In genomic region chr10:116996994-116997393, GRCh38 we compare ENCODE assay signal across 33 cellular contexts. TPM values are rescaled to one million over a fixed set of nuclear protein-coding genes. Genes with fewer than 3 reads are reported as not detected.
"Had no signal": no experiment of that assay in that cellular context is flagged by ENCODE, and none has a peak within 500 bp of the region (broad histone marks: within the 10 kb centered on the region; RNA-seq: fewer than 3 reads in every experiment).

No MANE protein-coding gene starts in this region.

- H3K4me3 ChIP-seq: Peyer's patch, SJSA1 had no signal

- H3K4me1 ChIP-seq: SJSA1 had no signal

- DNase-seq: activated CD4-positive, alpha-beta memory T cell treated with anti-CD3 and anti-CD28 coated beads, Interleukin-2, amount 10 ng/mL, durations not matched to agents 7 days and 5 days; activated CD4-positive, alpha-beta T cell treated with anti-CD3 and anti-CD28 coated beads for 1 hour; activated CD4-positive, alpha-beta T cell treated with anti-CD3 and anti-CD28 coated beads for 48 hours; activated CD4-positive, CD25-positive, alpha-beta regulatory T cell; activated CD8-positive, alpha-beta memory T cell treated with anti-CD3 and anti-CD28 coated beads for 24 hours; activated CD8-positive, alpha-beta memory T cell treated with anti-CD3 and anti-CD28 coated beads, Interleukin-2, amount 10 ng/mL, durations not matched to agents 7 days and 5 days; activated CD8-positive, alpha-beta memory T cell treated with anti-CD3 and anti-CD28 coated beads, Interleukin-2, amount 50 U/mL, for 48 hours; activated effector memory CD4-positive, alpha-beta T cell treated with Interleukin-2 at 50 U/mL for 16 hours; activated naive CD4-positive, alpha-beta T cell treated with anti-CD3 and anti-CD28 coated beads, Interleukin-2, amount 10 ng/mL, durations not matched to agents 7 days and 5 days; activated naive CD8-positive, alpha-beta T cell treated with anti-CD3 and anti-CD28 coated beads, Interleukin-2, amount 50 U/mL, for 24 hours; activated T-cell treated with anti-CD3 and anti-CD28 coated beads, Interleukin-2, amount 50 U/mL, for 48 hours; aorta; brain microvascular endothelial cell; Karpas-422; KBM-7; NCI-H1048; NCI-H1105 treated with DMSO at 0.1 percent for 48 hours; NCI-H1436; NCI-H1694; NCI-H1930; NCI-H2081 treated with DMSO at 0.1 percent for 48 hours; NCI-H226; NCI-H446 treated with DMSO at 0.1 percent for 48 hours; NCI-H524; Peyer's patch; RPMI8226; SHP77 treated with DMSO at 0.1 percent for 48 hours; SK-N-SH; T-helper 2 cell; T-helper 9 cell had no signal

- H3K36me3 ChIP-seq: brain microvascular endothelial cell, Peyer's patch had no signal

- H3K9me3 ChIP-seq: Peyer's patch, SJSA1, SK-N-SH had no signal

- H3K27me3 ChIP-seq: brain microvascular endothelial cell, Peyer's patch, SJSA1 had no signal

- ATAC-seq: activated CD8-positive, alpha-beta memory T cell treated with anti-CD3 and anti-CD28 coated beads, Interleukin-2, amount 10 ng/mL, durations not matched to agents 7 days and 5 days; activated naive CD8-positive, alpha-beta T cell treated with anti-CD3 and anti-CD28 coated beads, Interleukin-2, amount 50 U/mL, for 24 hours; PC-3 had no signal

- H3K27ac ChIP-seq: brain microvascular endothelial cell, Peyer's patch, SJSA1, VCaP had no signal

RNA-seq across cellular contexts. Expression of gene SHTN1, which starts 8.0 kb away (rescaled TPM):
- total RNA-seq: activated CD8-positive, alpha-beta memory T cell treated with anti-CD3 and anti-CD28 coated beads, Interleukin-2, amount 10 ng/mL, durations not matched to agents 7 days and 5 days had no signal
